1 cellular context compared by ENCODE assay signal in the genomic region with DNA sequence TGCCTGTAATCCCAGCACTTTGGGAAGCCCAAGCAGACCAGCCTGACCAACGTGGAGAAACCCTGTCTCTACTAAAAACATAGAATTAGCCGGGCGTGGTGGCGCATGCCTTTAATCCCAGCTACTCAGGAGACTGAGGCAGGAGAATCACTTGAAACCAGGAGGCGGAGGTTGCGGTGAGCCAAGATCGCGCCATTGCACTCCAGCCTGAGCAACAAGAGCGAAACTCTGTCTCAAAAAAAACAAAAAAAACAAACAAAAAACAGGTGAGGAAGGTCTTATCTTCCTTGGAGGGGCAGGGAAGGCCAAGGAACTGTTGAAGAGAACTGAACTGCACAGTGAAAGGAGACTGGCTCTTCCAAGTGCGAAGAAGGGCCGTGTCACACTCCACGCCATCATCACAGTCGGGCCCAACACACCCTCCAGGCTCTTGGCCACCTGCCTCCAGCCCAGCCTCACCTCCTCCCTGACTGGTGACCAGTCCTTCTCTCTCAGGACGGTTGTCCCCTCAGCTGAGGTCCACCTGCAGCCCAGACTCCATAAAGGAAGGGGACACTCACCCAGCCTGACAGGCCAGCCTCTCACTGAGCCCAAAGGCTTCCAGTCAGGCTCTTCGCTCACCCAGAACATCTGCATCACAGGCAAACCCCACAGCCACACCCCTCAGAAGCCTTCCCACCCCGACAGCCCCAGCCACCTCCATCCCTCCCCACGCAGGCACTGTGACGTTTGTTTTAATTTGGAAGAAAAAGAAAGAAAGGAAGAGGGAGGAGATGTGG.
A peak's percentile ranks its signal among the peaks of the same experiment; 100 is the strongest.
TF ChIP-seq lines count a peak whose summit lies in the region.

No MANE protein-coding gene starts in this region.

TF ChIP-seq in GM12878, 131 proteins besides CTCF, POLR2A, EP300 and RAD21 (continued from another document):
- TF ChIP-seq, protein P1, sequence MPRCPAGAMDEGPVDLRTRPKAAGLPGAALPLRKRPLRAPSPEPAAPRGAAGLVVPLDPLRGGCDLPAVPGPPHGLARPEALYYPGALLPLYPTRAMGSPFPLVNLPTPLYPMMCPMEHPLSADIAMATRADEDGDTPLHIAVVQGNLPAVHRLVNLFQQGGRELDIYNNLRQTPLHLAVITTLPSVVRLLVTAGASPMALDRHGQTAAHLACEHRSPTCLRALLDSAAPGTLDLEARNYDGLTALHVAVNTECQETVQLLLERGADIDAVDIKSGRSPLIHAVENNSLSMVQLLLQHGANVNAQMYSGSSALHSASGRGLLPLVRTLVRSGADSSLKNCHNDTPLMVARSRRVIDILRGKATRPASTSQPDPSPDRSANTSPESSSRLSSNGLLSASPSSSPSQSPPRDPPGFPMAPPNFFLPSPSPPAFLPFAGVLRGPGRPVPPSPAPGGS (IDR thresholded peaks at IDR 0.05; ENCODE audit: borderline replicate concordance, insufficient read depth, low read depth, low read length, poor library complexity, severe bottlenecking), result no peak
- TF ChIP-seq NFXL1 (IDR thresholded peaks at IDR 0.05; ENCODE audit: borderline replicate concordance) (no peak), POU2F2 (IDR thresholded peaks at IDR 0.05; ENCODE audit: borderline replicate concordance, low read depth, low read length) (peak; percentile 22; the same call in 1 of the 3 replicates), MEF2B (IDR thresholded peaks at IDR 0.05; ENCODE audit: partially characterized antibody, poor library complexity, severe bottlenecking) (no peak)
- TF ChIP-seq, protein P2, sequence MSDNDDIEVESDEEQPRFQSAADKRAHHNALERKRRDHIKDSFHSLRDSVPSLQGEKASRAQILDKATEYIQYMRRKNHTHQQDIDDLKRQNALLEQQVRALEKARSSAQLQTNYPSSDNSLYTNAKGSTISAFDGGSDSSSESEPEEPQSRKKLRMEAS (IDR thresholded peaks at IDR 0.05; ENCODE audit: low read depth, low read length), result no peak
- TF ChIP-seq, protein P3, sequence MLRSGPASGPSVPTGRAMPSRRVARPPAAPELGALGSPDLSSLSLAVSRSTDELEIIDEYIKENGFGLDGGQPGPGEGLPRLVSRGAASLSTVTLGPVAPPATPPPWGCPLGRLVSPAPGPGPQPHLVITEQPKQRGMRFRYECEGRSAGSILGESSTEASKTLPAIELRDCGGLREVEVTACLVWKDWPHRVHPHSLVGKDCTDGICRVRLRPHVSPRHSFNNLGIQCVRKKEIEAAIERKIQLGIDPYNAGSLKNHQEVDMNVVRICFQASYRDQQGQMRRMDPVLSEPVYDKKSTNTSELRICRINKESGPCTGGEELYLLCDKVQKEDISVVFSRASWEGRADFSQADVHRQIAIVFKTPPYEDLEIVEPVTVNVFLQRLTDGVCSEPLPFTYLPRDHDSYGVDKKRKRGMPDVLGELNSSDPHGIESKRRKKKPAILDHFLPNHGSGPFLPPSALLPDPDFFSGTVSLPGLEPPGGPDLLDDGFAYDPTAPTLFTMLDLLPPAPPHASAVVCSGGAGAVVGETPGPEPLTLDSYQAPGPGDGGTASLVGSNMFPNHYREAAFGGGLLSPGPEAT (IDR thresholded peaks at IDR 0.05; ENCODE audit: low read depth), result no peak
